In the genomic region with DNA sequence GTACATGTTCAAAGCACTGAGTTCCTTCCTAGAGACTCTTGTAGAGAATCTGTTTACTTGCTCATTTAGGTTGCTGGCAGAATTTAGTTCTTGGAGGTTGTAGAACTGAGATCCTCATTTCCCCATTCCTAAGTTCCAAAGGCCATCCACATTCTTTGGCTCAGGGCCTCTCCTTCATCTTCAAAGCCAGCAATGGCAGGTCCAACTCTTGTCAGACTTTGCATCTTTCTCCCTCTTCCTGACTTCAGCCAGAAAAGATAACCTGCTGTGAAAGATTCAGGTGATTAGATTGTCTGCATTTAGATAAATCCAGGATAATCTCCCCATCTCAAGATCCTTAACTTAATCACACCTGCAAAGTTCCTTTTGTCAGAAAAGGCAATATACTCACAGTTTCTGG, we compare ENCODE assay signal across 15 cellular contexts. TPM values are rescaled to one million over a fixed set of nuclear protein-coding genes. Genes with fewer than 3 reads are reported as not detected.
A peak's percentile ranks its signal among the peaks of the same experiment; 100 is the strongest.
DNase-seq lines count a peak whose midpoint lies in the region; ATAC-seq and TF ChIP-seq lines count a peak whose summit lies in the region.
"Had no signal": no experiment of that assay in that cellular context is flagged by ENCODE, and none has a peak within 500 bp of the region (broad histone marks: within the 10 kb centered on the region; RNA-seq: fewer than 3 reads in every experiment).

No MANE protein-coding gene starts in this region.

- no peaks in the 10 kb centered on the region for H4K20me1 ChIP-seq in hepatocyte (ENCODE audit: insufficient read depth, poor library complexity, severe bottlenecking)

- H3K9me2 ChIP-seq in hepatocyte (replicated peaks; ENCODE audit: insufficient read depth), result no peaks in the 10 kb centered on the region

- H3K36me3 ChIP-seq in Panc1 (ENCODE audit: control insufficient read depth, insufficient read depth, low read length) (peaks cover 2% of the 10 kb centered on the region; the same call in 1 of the 2 replicates), hepatocyte (replicated peaks; ENCODE audit: insufficient read depth, low read depth) (no peaks in the 10 kb centered on the region), skeletal muscle tissue (ENCODE audit: control insufficient read depth in 3 of 3, insufficient read depth in 3 of 3, low read length in 3 of 3) (peaks cover 0 to 3% (median 0%) of the 10 kb centered on the region in 3 donors)

- no peak overlapping the region for H2AFZ ChIP-seq in hepatocyte

- peaks cover under 1% of the 10 kb centered on the region for H3K9me3 Mint-ChIP-seq in activated CD8-positive, alpha-beta T cell treated with anti-CD3 and anti-CD28 coated beads for 36 hours

- CTCF ChIA-PET in Panc1 (lab: Charles Lee), result no interaction called here
- CTCF ChIA-PET in activated CD8-positive, alpha-beta T cell treated with anti-CD3 and anti-CD28 coated beads for 36 hours (lab: Charles Lee), result no interaction called here

- BruUV-seq in Panc1 (replicated peaks; lab: Mats Ljungman, UMichigan), result no TSS peak

- no peak overlapping the region for H3K4me3 Mint-ChIP-seq in activated CD8-positive, alpha-beta T cell treated with anti-CD3 and anti-CD28 coated beads for 36 hours
- H3K4me3 Mint-ChIP-seq: CD14-positive monocyte; CD8-positive, alpha-beta T cell; H9; HFFc6 had no signal

- in situ Hi-C loops in Panc1 (cut with HindIII; ENCODE audit: low pct_unique_long_range_greater_than_20kb, low sequenced_read_pairs), result no loop called here

- H3K27me3 Mint-ChIP-seq in activated CD8-positive, alpha-beta T cell treated with anti-CD3 and anti-CD28 coated beads for 36 hours, result peaks cover 2% of the 10 kb centered on the region

- no peaks in the 10 kb centered on the region for H3K36me3 Mint-ChIP-seq in activated CD8-positive, alpha-beta T cell treated with anti-CD3 and anti-CD28 coated beads for 36 hours (ENCODE audit: low read depth)
- H3K36me3 Mint-ChIP-seq: CD14-positive monocyte; CD8-positive, alpha-beta T cell had no signal

- H3K79me2 ChIP-seq in hepatocyte, result no peaks in the 10 kb centered on the region

- H3K9me3 ChIP-seq in Panc1 (ENCODE audit: control insufficient read depth, insufficient read depth, low read depth, low read length) (peaks cover 10% of the 10 kb centered on the region; the same call in 1 of the 2 replicates), hepatocyte (ENCODE audit: low read depth) (peaks cover under 1% of the 10 kb centered on the region), skeletal muscle tissue (ENCODE audit: control insufficient read depth in 3 of 3, low read length in 3 of 3) (no peaks in the 10 kb centered on the region)

- no peak overlapping the region for H3K4me2 ChIP-seq in hepatocyte
- H3K4me2 ChIP-seq: A549 had no signal

- H3K27ac Mint-ChIP-seq in activated CD8-positive, alpha-beta T cell treated with anti-CD3 and anti-CD28 coated beads for 36 hours, result no peak overlapping the region
- H3K27ac Mint-ChIP-seq: CD14-positive monocyte; CD8-positive, alpha-beta T cell; H9; HFFc6 had no signal

- H3K27me3 ChIP-seq in Panc1 (ENCODE audit: control insufficient read depth, insufficient read depth, low read length), result no peaks in the 10 kb centered on the region
- H3K27me3 ChIP-seq in hepatocyte, result no peaks in the 10 kb centered on the region
- H3K27me3 ChIP-seq in skeletal muscle tissue (ENCODE audit: control insufficient read depth in 3 of 3, insufficient read depth in 3 of 3, low read length in 3 of 3), result no peaks in the 10 kb centered on the region

- H3K4me1 ChIP-seq in Panc1 (ENCODE audit: control insufficient read depth, insufficient read depth, low read length) (peaks cover 8% of the 10 kb centered on the region), hepatocyte (ENCODE audit: insufficient read depth) (no peaks in the 10 kb centered on the region), skeletal muscle tissue (ENCODE audit: control insufficient read depth in 3 of 3, insufficient read depth in 3 of 3, low read length in 3 of 3) (peaks cover 4 to 7% (median 4%) of the 10 kb centered on the region in 3 donors)

- H3K4me3 ChIP-seq in Panc1 (ENCODE audit: low read depth in 2 of 2, low read length in 2 of 2) (no peak overlapping the region), hepatocyte (no peak overlapping the region), skeletal muscle tissue (ENCODE audit: low read length in 3 of 3) (no peak overlapping the region)
- H3K4me3 ChIP-seq: A549 had no signal

- DNase-seq in Panc1 (ENCODE audit: low read depth, low spot score) (no peak), hepatocyte (ENCODE audit: low spot score) (no peak), medulla oblongata (ENCODE audit: extremely low spot score) (no peak)
- DNase-seq in activated CD4-positive, CD25-positive, alpha-beta regulatory T cell (lab: John Stamatoyannopoulos, UW), result no peak
- no peak for DNase-seq in activated CD8-positive, alpha-beta T cell treated with anti-CD3 and anti-CD28 coated beads for 36 hours
- DNase-seq: CD8-positive, alpha-beta T cell; COR-L47; DMS53; GF-D8; GOT3; H9; HFFc6 had no signal

- POLR2A ChIA-PET in Panc1 (lab: Charles Lee), result interaction anchor here (0.5 kb wide), 1 partner anchor 131 kb away, joined by 3 read pairs; no protein-coding TSS in a partner anchor
- POLR2A ChIA-PET in activated CD8-positive, alpha-beta T cell treated with anti-CD3 and anti-CD28 coated beads for 36 hours (lab: Charles Lee), result interaction anchor here (0.6 kb wide), 1 partner anchor 26 kb away, joined by 3 read pairs; no protein-coding TSS in a partner anchor

- peak overlapping the region; percentile 55 for H3K27ac ChIP-seq in Panc1 (ENCODE audit: low read length)
- peak overlapping the region; percentile 25 for H3K27ac ChIP-seq in hepatocyte
- peak overlapping the region; percentile 85 for H3K27ac ChIP-seq in skeletal muscle tissue (ENCODE audit: low read depth, low read length)

- ATAC-seq in Panc1, result no peak
- ATAC-seq in activated CD8-positive, alpha-beta T cell treated with anti-CD3 and anti-CD28 coated beads for 36 hours, result no peak
- ATAC-seq: A549; CD8-positive, alpha-beta T cell had no signal

- no peaks in the 10 kb centered on the region for H3K4me1 Mint-ChIP-seq in activated CD8-positive, alpha-beta T cell treated with anti-CD3 and anti-CD28 coated beads for 36 hours (ENCODE audit: low read depth)
- H3K4me1 Mint-ChIP-seq: CD14-positive monocyte had no signal

- H3K9ac ChIP-seq in skeletal muscle tissue (ENCODE audit: low read depth in 1 of 3, low read length in 3 of 3), result no peak overlapping the region

- TF ChIP-seq CTCF in Panc1 (IDR thresholded peaks at IDR 0.05) (no peak), hepatocyte (IDR thresholded peaks at IDR 0.05; ENCODE audit: poor library complexity) (no peak)
- TF ChIP-seq CTCF in activated CD8-positive, alpha-beta T cell treated with anti-CD3 and anti-CD28 coated beads for 36 hours (IDR thresholded peaks at IDR 0.05), result no peak

- intact Hi-C loops in Panc1 (cut with micrococcal nuclease; ENCODE audit: unreplicated experiment), result no loop called here
- intact Hi-C loops in activated CD8-positive, alpha-beta T cell treated with anti-CD3 and anti-CD28 coated beads for 36 hours (cut with micrococcal nuclease), result no loop called here

RNA-seq across cellular contexts. Expression of a gene that starts 51.1 kb away (rescaled TPM):
- total RNA-seq in Panc1 (2021; ENCODE audit: unreplicated experiment), result 43.0 TPM
- 22.7 TPM for polyA plus RNA-seq in Panc1 (2012; ENCODE audit: insufficient read length)
- total RNA-seq in hepatocyte, result 28.0 and 35.3 TPM in 2 replicates
- 14.4 and 16.6 TPM in 2 replicates for polyA plus RNA-seq in hepatocyte
- total RNA-seq in skeletal muscle tissue, result 17.7 TPM
- under 1 TPM; 0.47 to 0.60 TPM for total RNA-seq in activated CD8-positive, alpha-beta T cell treated with anti-CD3 and anti-CD28 coated beads for 36 hours

Comparison
In these comparisons a context has a peak if more than half of its experiments do, and no peak if none do; other contexts are left out.
1. H3K27ac ChIP-seq: peak in every context shown above with its lines; median percentile 85 in skeletal muscle tissue; 55 in Panc1; 25 in hepatocyte.
2. RNA of a gene that starts 51.1 kb away (total RNA-seq): 43.0 TPM in Panc1 (single experiment), 28.0 to 35.3 TPM in hepatocyte and 17.7 TPM in skeletal muscle tissue (single experiment); 0.47 to 0.60 TPM in activated CD8-positive, alpha-beta T cell treated with anti-CD3 and anti-CD28 coated beads for 36 hours; every median in the first group is over 10 times any median in the second.